ENCODE assay signal across 14 cellular contexts in the genomic region with DNA sequence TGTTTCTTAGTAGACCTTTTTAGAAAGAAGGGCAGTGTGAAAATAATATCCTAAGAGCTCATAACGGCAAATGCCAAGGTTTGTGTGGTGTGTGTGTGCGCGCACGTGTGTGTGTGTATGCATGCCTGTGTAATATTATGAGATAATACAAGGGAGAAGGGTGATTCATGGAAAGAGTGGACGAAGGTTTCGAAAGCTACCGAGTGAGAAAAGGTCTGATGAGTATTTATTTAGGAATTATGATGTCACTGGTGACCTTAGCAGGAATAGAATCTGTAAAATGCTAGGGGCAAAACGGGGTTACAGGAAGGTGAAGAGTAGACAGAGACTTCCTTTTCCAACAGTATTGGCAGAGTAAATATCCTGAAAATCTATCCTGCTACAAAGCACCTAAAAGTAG.
A peak's percentile ranks its signal among the peaks of the same experiment; 100 is the strongest.
DNase-seq lines count a peak whose midpoint lies in the region; ATAC-seq and TF ChIP-seq lines count a peak whose summit lies in the region.
"Had no signal": no experiment of that assay in that cellular context is flagged by ENCODE, and none has a peak within 500 bp of the region (broad histone marks: within the 10 kb centered on the region; RNA-seq: fewer than 3 reads in every experiment).

No MANE protein-coding gene starts in this region.

- H3K4me1 ChIP-seq in urinary bladder (ENCODE audit: insufficient read depth), result peaks cover 4% of the 10 kb centered on the region

- TF ChIP-seq CTCF in fibroblast of pulmonary artery (IDR thresholded peaks at IDR 0.05; ENCODE audit: low read length, missing control alignments), result no peak

- H3K4me3 ChIP-seq in fibroblast of pulmonary artery (replicated peaks; ENCODE audit: low read depth, low read length), result no peak overlapping the region
- H3K4me3 ChIP-seq in urinary bladder (ENCODE audit: low read depth, low read length), result no peak overlapping the region
- H3K4me3 ChIP-seq: heart left ventricle had no signal

- H3K36me3 ChIP-seq in urinary bladder (ENCODE audit: insufficient read depth), result no peaks in the 10 kb centered on the region
- H3K36me3 ChIP-seq: heart left ventricle had no signal

- no peak for ATAC-seq in GM19455 (IDR thresholded peaks at IDR 0.05; ENCODE audit: unreplicated experiment)

- WGBS in urinary bladder, result 80% methylated on average over 8 of the region's 8 CpGs

- H3K27ac ChIP-seq in urinary bladder (ENCODE audit: low read depth), result peak overlapping the region; percentile 77
- H3K27ac ChIP-seq: 22Rv1, heart left ventricle had no signal

- DNase-seq in SIG-M5 treated with dmso at 0.1 percent for 504 hours (lab: John Stamatoyannopoulos, UW; ENCODE audit: unreplicated experiment) (peak; percentile 46), SIG-M5 (lab: John Stamatoyannopoulos, UW) (no peak), SHP77 treated with DMSO at 0.1 percent for 48 hours (lab: John Stamatoyannopoulos, UW) (peak; percentile 91), fibroblast of pulmonary artery (ENCODE audit: low read depth) (peak; percentile 96), C1 segment of cervical spinal cord (lab: John Stamatoyannopoulos, UW) (no peak)
- no peak for DNase-seq in stimulated activated CD8-positive, alpha-beta memory T cell treated with anti-CD3 and anti-CD28 coated beads, Interleukin-4, amount 100 ng/mL, for 48 hours
- DNase-seq: activated CD4-positive, alpha-beta memory T cell treated with anti-CD3 and anti-CD28 coated beads for 36 hours; heart left ventricle; NCI-H1048; RPMI8226; substantia nigra had no signal

Comparison
In these comparisons a context has a peak if more than half of its experiments do, and no peak if none do; other contexts are left out.
1. DNase-seq: peak in SIG-M5 treated with dmso at 0.1 percent for 504 hours (single experiment), SHP77 treated with DMSO at 0.1 percent for 48 hours (single experiment) and fibroblast of pulmonary artery (single experiment); none in SIG-M5 (single experiment), C1 segment of cervical spinal cord (0 of 14) and stimulated activated CD8-positive, alpha-beta memory T cell treated with anti-CD3 and anti-CD28 coated beads, Interleukin-4, amount 100 ng/mL, for 48 hours (single experiment).